Comparison of ENCODE assay signal across 10 cellular contexts in the genomic region with DNA sequence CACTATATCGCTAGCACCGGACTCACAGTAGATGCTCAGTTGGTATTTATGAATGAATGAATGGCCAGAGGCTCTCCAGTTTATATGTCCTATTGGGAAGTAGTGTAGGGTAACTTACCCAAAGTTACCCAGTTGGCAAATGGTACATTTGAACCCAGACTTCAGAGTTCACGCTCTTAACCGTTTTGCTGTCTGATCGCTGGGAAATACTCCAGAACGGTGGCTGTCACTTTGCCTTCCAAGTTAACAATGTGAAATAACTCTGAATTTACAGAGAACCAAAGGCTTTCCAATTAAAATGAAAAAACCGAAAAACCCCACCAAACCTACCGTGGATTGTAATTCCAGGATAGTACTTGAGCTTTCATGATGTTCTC. TPM values are rescaled to one million over a fixed set of nuclear protein-coding genes. Genes with fewer than 3 reads are reported as not detected.
DNase-seq lines count a peak whose midpoint lies in the region; ATAC-seq and TF ChIP-seq lines count a peak whose summit lies in the region.
"Had no signal": no experiment of that assay in that cellular context is flagged by ENCODE, and none has a peak within 500 bp of the region (broad histone marks: within the 10 kb centered on the region; RNA-seq: fewer than 3 reads in every experiment).

No MANE protein-coding gene starts in this region.

- 93 to 95% methylated on average over 8 of the region's 8 CpGs for WGBS in lower leg skin, 2 donors

- H3K9me2 ChIP-seq in SU-DHL-6 (replicated peaks; ENCODE audit: insufficient read depth, low read length): no peaks in the 10 kb centered on the region

- ATAC-seq in stimulated activated memory B cell treated with anti-CD40 and anti-IgM and Interleukin-4, amounts not matched to agents 10 μg/mL and 1 μg/mL and 100 μg/mL, for 72 hours: no peak
- ATAC-seq: left lobe of liver had no signal

- no peaks in the 10 kb centered on the region for H3K36me3 ChIP-seq in SU-DHL-6 (ENCODE audit: low read length)

- peak overlapping the region; percentile 91 for H3K9ac ChIP-seq in SU-DHL-6 (ENCODE audit: low read length)

- H3F3A ChIP-seq in SU-DHL-6 (ENCODE audit: insufficient read depth): peaks cover 3% of the 10 kb centered on the region; the same call in 1 of the 2 replicates

- peaks cover 65% of the 10 kb centered on the region for H3K79me2 ChIP-seq in SU-DHL-6 (ENCODE audit: insufficient read depth, low read length)

- DNase-seq in activated T-cell treated with anti-CD3 and anti-CD28 coated beads, Interleukin-2, amount 50 U/mL, for 24 hours: no peak
- no peak for DNase-seq in activated T-cell treated with anti-CD3 and anti-CD28 coated beads, Interleukin-2, amount 50 U/mL, for 48 hours
- DNase-seq in fibroblast of the aortic adventitia (ENCODE audit: low read depth) (no peak), HK-2 (ENCODE audit: unreplicated experiment) (no peak), NCI-H2081 treated with DMSO at 0.1 percent for 48 hours (lab: John Stamatoyannopoulos, UW) (no peak), lower leg skin (ENCODE audit: low spot score in 2 of 2) (no peak)
- DNase-seq: stimulated activated CD4-positive, alpha-beta T cell treated with anti-CD3 and anti-CD28 coated beads, Interleukin-4, amount 100 ng/mL, for 4 hours had no signal

- H3K9me3 ChIP-seq in SU-DHL-6 (ENCODE audit: insufficient read depth, low read length): no peaks in the 10 kb centered on the region

- peak overlapping the region; percentile 81 for H3K4me2 ChIP-seq in SU-DHL-6 (ENCODE audit: low read depth, low read length, poor library complexity, severe bottlenecking)

- no peaks in the 10 kb centered on the region for H3K27me3 Mint-ChIP-seq in activated T-cell treated with anti-CD3 and anti-CD28 coated beads, Interleukin-2, amount 50 U/mL, for 24 hours
- no peaks in the 10 kb centered on the region for H3K27me3 Mint-ChIP-seq in stimulated activated memory B cell treated with anti-CD40 and anti-IgM and Interleukin-4, amounts not matched to agents 10 μg/mL and 1 μg/mL and 100 μg/mL, for 72 hours

- no peaks in the 10 kb centered on the region for H3K9me3 Mint-ChIP-seq in activated T-cell treated with anti-CD3 and anti-CD28 coated beads, Interleukin-2, amount 50 U/mL, for 24 hours
- no peaks in the 10 kb centered on the region for H3K9me3 Mint-ChIP-seq in stimulated activated memory B cell treated with anti-CD40 and anti-IgM and Interleukin-4, amounts not matched to agents 10 μg/mL and 1 μg/mL and 100 μg/mL, for 72 hours

- H4K20me1 ChIP-seq in SU-DHL-6 (ENCODE audit: low read depth, low read length): peaks cover 11% of the 10 kb centered on the region; the same call in 1 of the 2 replicates

- peak overlapping the region; percentile 98 for H3K27ac Mint-ChIP-seq in activated T-cell treated with anti-CD3 and anti-CD28 coated beads, Interleukin-2, amount 50 U/mL, for 24 hours
- H3K27ac Mint-ChIP-seq in stimulated activated memory B cell treated with anti-CD40 and anti-IgM and Interleukin-4, amounts not matched to agents 10 μg/mL and 1 μg/mL and 100 μg/mL, for 72 hours: peak overlapping the region; percentile 88

- H3K27ac ChIP-seq in SU-DHL-6 (ENCODE audit: low read depth, low read length): no peak overlapping the region

- peaks cover 59% of the 10 kb centered on the region for H3K4me1 Mint-ChIP-seq in activated T-cell treated with anti-CD3 and anti-CD28 coated beads, Interleukin-2, amount 50 U/mL, for 24 hours (ENCODE audit: low read depth)
- peaks cover 48% of the 10 kb centered on the region for H3K4me1 Mint-ChIP-seq in stimulated activated memory B cell treated with anti-CD40 and anti-IgM and Interleukin-4, amounts not matched to agents 10 μg/mL and 1 μg/mL and 100 μg/mL, for 72 hours

- peak overlapping the region; percentile 66 for H3K4me3 ChIP-seq in SU-DHL-6 (ENCODE audit: insufficient read depth, low read length, poor library complexity, severe bottlenecking)
- peak overlapping the region; percentile 96 for H3K4me3 ChIP-seq in fibroblast of the aortic adventitia (ENCODE audit: low read depth, low read length)
- no peak overlapping the region for H3K4me3 ChIP-seq in lower leg skin (ENCODE audit: low read depth, poor library complexity, severe bottlenecking)

- no peak for TF ChIP-seq POLR2A in lower leg skin (IDR thresholded peaks at IDR 0.05)

- intact Hi-C loops in lower leg skin (cut with DNase I; ENCODE audit: low total_unique reads): no loop called here

- TF ChIP-seq CTCF in SU-DHL-6 (IDR thresholded peaks at IDR 0.05; ENCODE audit: insufficient read depth, low read length, poor library complexity, severe bottlenecking) (no peak), fibroblast of the aortic adventitia (IDR thresholded peaks at IDR 0.05; ENCODE audit: insufficient read depth, low read length) (no peak), lower leg skin (IDR thresholded peaks at IDR 0.05) (no peak)

- H3K4me3 Mint-ChIP-seq in activated T-cell treated with anti-CD3 and anti-CD28 coated beads, Interleukin-2, amount 50 U/mL, for 24 hours: peak overlapping the region; percentile 97
- H3K4me3 Mint-ChIP-seq in stimulated activated memory B cell treated with anti-CD40 and anti-IgM and Interleukin-4, amounts not matched to agents 10 μg/mL and 1 μg/mL and 100 μg/mL, for 72 hours: peak overlapping the region; percentile 83

- H2AFZ ChIP-seq in SU-DHL-6 (ENCODE audit: low read depth, low read length, severe bottlenecking): no peak overlapping the region

- H3K27me3 ChIP-seq in SU-DHL-6 (ENCODE audit: low read length): no peaks in the 10 kb centered on the region

- peaks cover 56% of the 10 kb centered on the region for H3K36me3 Mint-ChIP-seq in activated T-cell treated with anti-CD3 and anti-CD28 coated beads, Interleukin-2, amount 50 U/mL, for 24 hours (ENCODE audit: low read depth)
- H3K36me3 Mint-ChIP-seq in stimulated activated memory B cell treated with anti-CD40 and anti-IgM and Interleukin-4, amounts not matched to agents 10 μg/mL and 1 μg/mL and 100 μg/mL, for 72 hours: peaks cover 37% of the 10 kb centered on the region

RNA-seq across cellular contexts. Expression of gene VAPB, which starts 1.6 kb away (rescaled TPM):
- total RNA-seq in fibroblast of the aortic adventitia (ENCODE audit: low replicate concordance) (16.0 and 17.2 TPM in 2 replicates), lower leg skin (10 to 100 TPM in 3 of 4 donors, 1 to 10 TPM in 1; 9.4 to 13.0 (median 11.0) TPM)
